In the genomic region with DNA sequence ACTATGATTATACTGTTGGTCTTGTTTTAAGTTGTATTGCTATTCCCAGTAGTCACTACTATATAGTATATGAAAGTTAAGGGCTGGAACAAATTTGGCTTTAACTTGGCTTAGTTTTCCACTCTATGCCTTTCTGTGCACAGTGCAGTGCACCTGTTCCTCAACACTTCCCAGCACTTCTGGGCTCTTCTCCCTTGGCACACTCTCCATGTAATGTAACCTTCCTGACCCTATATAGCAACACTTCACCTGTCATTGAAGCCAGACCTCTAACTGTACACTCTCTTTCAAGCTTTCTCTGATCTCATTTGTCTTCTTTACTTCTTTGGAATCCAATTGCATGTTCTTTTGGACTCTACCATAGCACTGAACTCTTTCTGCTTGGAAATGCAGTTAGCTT, we compare ENCODE assay signal across 22 cellular contexts.
"Had no signal": no experiment of that assay in that cellular context is flagged by ENCODE, and none has a peak within 500 bp of the region (broad histone marks: within the 10 kb centered on the region; RNA-seq: fewer than 3 reads in every experiment).

No MANE protein-coding gene starts in this region.

- H3K4me1 Mint-ChIP-seq: T-helper 17 cell had no signal

- H3K4me1 ChIP-seq: Peyer's patch had no signal

- H3K9me3 ChIP-seq: Peyer's patch, SJCRH30 had no signal

- H3K27me3 ChIP-seq: Peyer's patch, SJCRH30 had no signal

- ATAC-seq: Right ventricle myocardium inferior, SK-N-SH treated with all-trans-retinoic acid at 6 μM for 48 hours, T-helper 17 cell had no signal

- H3K4me3 Mint-ChIP-seq: T-helper 17 cell had no signal

- DNase-seq: KBM-7; MV-4-11; NCI-H1048; NCI-H1105; NCI-H1436 treated with DMSO at 0.1 percent for 48 hours; NCI-H1694; NCI-H2029; NCI-H2081 treated with DMSO at 0.1 percent for 48 hours; NCI-H2227 treated with DMSO at 0.1 percent for 48 hours; NCI-H524; NCI-H526 treated with DMSO at 0.1 percent for 48 hours; NCI-H748 treated with DMSO at 0.1 percent for 48 hours; NK-92 treated with Interleukin-12 subunit alpha and Interleukin-12 subunit beta, amount 100 ng/mL, for 24 hours; OCI-M1; PC-9; Peyer's patch; SHP77 treated with DMSO at 0.1 percent for 48 hours; T-helper 1 cell; T-helper 17 cell had no signal

- H3K36me3 ChIP-seq: Peyer's patch, SJCRH30 had no signal

- H3K27ac ChIP-seq: PC-9, Peyer's patch, SJCRH30 had no signal

- H3K4me3 ChIP-seq: PC-9, Peyer's patch, SJCRH30 had no signal

- H3K27ac Mint-ChIP-seq: T-helper 17 cell had no signal
